Comparison of ENCODE assay signal across 16 cellular contexts in the genomic region with DNA sequence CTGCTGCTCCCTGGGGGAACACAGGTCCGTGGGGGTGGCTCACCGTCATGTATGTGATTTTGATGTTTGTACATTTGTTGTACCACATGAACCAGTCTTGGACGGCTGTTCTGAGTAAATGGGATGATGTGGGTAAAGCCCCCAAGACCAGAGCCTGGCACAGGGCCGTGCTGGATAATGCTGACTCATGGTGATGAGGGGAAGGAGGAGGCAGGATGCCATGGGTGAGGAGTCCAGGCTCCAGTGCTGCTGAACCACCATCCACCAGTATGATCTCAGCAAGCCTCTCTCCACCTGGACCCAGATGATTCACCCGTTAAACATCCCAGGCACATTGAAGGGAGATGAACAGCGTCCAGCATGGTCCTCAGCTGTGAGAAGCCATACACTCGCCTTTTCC. TPM values are rescaled to one million over a fixed set of nuclear protein-coding genes. Genes with fewer than 3 reads are reported as not detected.
A peak's percentile ranks its signal among the peaks of the same experiment; 100 is the strongest.
DNase-seq lines count a peak whose midpoint lies in the region; ATAC-seq and TF ChIP-seq lines count a peak whose summit lies in the region.
"Had no signal": no experiment of that assay in that cellular context is flagged by ENCODE, and none has a peak within 500 bp of the region (broad histone marks: within the 10 kb centered on the region; RNA-seq: fewer than 3 reads in every experiment).

No MANE protein-coding gene starts in this region.

- no peaks in the 10 kb centered on the region for H3K4me1 Mint-ChIP-seq in immature natural killer cell
- H3K4me1 Mint-ChIP-seq: activated CD4-positive, alpha-beta T cell treated with anti-CD3 and anti-CD28 coated beads for 36 hours had no signal

- H4K20me1 ChIP-seq in osteoblast (ENCODE audit: insufficient read depth, low read length): peaks cover 2% of the 10 kb centered on the region

- H3K9me3 Mint-ChIP-seq in immature natural killer cell: peaks cover 2 to 29% (median 12%) of the 10 kb centered on the region in 6 donors

- H3K4me2 ChIP-seq in osteoblast (ENCODE audit: insufficient read depth, low read length): no peak overlapping the region

- no peak overlapping the region for H3K4me3 ChIP-seq in coronary artery
- no peak overlapping the region for H3K4me3 ChIP-seq in osteoblast (ENCODE audit: insufficient read depth, low read length)
- H3K4me3 ChIP-seq in SJCRH30: no peak overlapping the region

- TF ChIP-seq CTCF in coronary artery (IDR thresholded peaks at IDR 0.05) (no peak), osteoblast (IDR thresholded peaks at IDR 0.05; ENCODE audit: extremely low read depth, low read depth, low read length) (no peak)

- no peak overlapping the region for H3K4me3 Mint-ChIP-seq in immature natural killer cell
- H3K4me3 Mint-ChIP-seq: activated CD4-positive, alpha-beta T cell treated with anti-CD3 and anti-CD28 coated beads for 36 hours; activated T-cell treated with anti-CD3 and anti-CD28 coated beads, Interleukin-2, amount 50 U/mL, for 72 hours; naive B cell had no signal

- peaks cover 30% of the 10 kb centered on the region for H3K4me1 ChIP-seq in osteoblast (ENCODE audit: insufficient read depth, low read length)
- peaks cover 17% of the 10 kb centered on the region for H3K4me1 ChIP-seq in SJCRH30

- H3K27ac ChIP-seq in coronary artery (no peak overlapping the region), osteoblast (ENCODE audit: low read depth, low read length) (peak overlapping the region; percentile 67), SJCRH30 (no peak overlapping the region)

- no peaks in the 10 kb centered on the region for H3K27me3 Mint-ChIP-seq in immature natural killer cell (ENCODE audit: low read depth in 3 of 3)
- H3K27me3 Mint-ChIP-seq: naive B cell had no signal

- DNase-seq in ELR (ENCODE audit: low read depth): peak; percentile 96
- DNase-seq in M059J (ENCODE audit: low read depth): peak; percentile 95
- peak; percentile 21 for DNase-seq in coronary artery (ENCODE audit: low spot score)
- peak; percentile 89 for DNase-seq in osteoblast (ENCODE audit: insufficient read length, low spot score, missing footprints)
- no peak for DNase-seq in SJCRH30
- DNase-seq in SIG-M5 treated with dmso at 0.1 percent for 504 hours (lab: John Stamatoyannopoulos, UW; ENCODE audit: unreplicated experiment): no peak
- DNase-seq in immature natural killer cell: no peak
- DNase-seq: activated CD4-positive, alpha-beta T cell treated with anti-CD3 and anti-CD28 coated beads for 36 hours; activated T-cell treated with anti-CD3 and anti-CD28 coated beads, Interleukin-2, amount 50 U/mL, for 72 hours; amniotic stem cell; naive B cell; NCI-H2107; right cardiac atrium; T-helper 1 cell had no signal

- peaks cover 13% of the 10 kb centered on the region for H3K79me2 ChIP-seq in osteoblast (ENCODE audit: insufficient read depth, low read length)

- no peak overlapping the region for H3K27ac Mint-ChIP-seq in immature natural killer cell
- H3K27ac Mint-ChIP-seq: activated CD4-positive, alpha-beta T cell treated with anti-CD3 and anti-CD28 coated beads for 36 hours; activated T-cell treated with anti-CD3 and anti-CD28 coated beads, Interleukin-2, amount 50 U/mL, for 72 hours; naive B cell had no signal

- H3K27me3 ChIP-seq in osteoblast (ENCODE audit: insufficient read depth, low read length) (no peaks in the 10 kb centered on the region), SJCRH30 (no peaks in the 10 kb centered on the region)

- ATAC-seq in esophagus mucosa: no peak
- ATAC-seq: activated CD4-positive, alpha-beta T cell treated with anti-CD3 and anti-CD28 coated beads for 36 hours; activated T-cell treated with anti-CD3 and anti-CD28 coated beads, Interleukin-2, amount 50 U/mL, for 72 hours; left lobe of liver had no signal

- H2AFZ ChIP-seq in osteoblast (ENCODE audit: low read length): no peak overlapping the region

- H3K36me3 ChIP-seq in osteoblast (ENCODE audit: insufficient read depth, low read length): peaks cover 33% of the 10 kb centered on the region
- no peaks in the 10 kb centered on the region for H3K36me3 ChIP-seq in SJCRH30

- H3K36me3 Mint-ChIP-seq in immature natural killer cell: peaks cover 0 to 4% (median 0%) of the 10 kb centered on the region in 3 donors

- peaks cover 6% of the 10 kb centered on the region for H3K9me3 ChIP-seq in osteoblast (ENCODE audit: low read depth, low read length)
- H3K9me3 ChIP-seq in SJCRH30 (replicated peaks): peaks cover 11% of the 10 kb centered on the region; the same call in 1 of the 2 replicates

RNA-seq across cellular contexts. Expression of a gene that starts 9.6 kb away (rescaled TPM):
- 14.2 and 24.2 TPM in 2 replicates for total RNA-seq in M059J (2014; rRNA removed; shearing (Covaris generic))
- 16.3 and 16.5 TPM in 2 replicates for total RNA-seq in osteoblast
- 0.05 TPM in 1 of 2 replicates, not detected in the other for total RNA-seq in SJCRH30 (2014; rRNA removed; shearing (Covaris generic))
- not detected for polyA plus RNA-seq in immature natural killer cell
- 0.16 TPM for total RNA-seq in esophagus mucosa
- total RNA-seq: activated CD4-positive, alpha-beta T cell treated with anti-CD3 and anti-CD28 coated beads for 36 hours; activated T-cell treated with anti-CD3 and anti-CD28 coated beads, Interleukin-2, amount 50 U/mL, for 72 hours had no signal

Comparison
In these comparisons a context has a peak if more than half of its experiments do, and no peak if none do; other contexts are left out.
1. DNase-seq: peak in ELR (single experiment), M059J (single experiment), coronary artery (single experiment) and osteoblast (single experiment); none in SJCRH30 (0 of 2), SIG-M5 treated with dmso at 0.1 percent for 504 hours (single experiment) and immature natural killer cell (0 of 3).
2. RNA of a gene that starts 9.6 kb away (total RNA-seq): 14.2 to 24.2 TPM in M059J and 16.3 to 16.5 TPM in osteoblast; 0.16 TPM in esophagus mucosa (single experiment) and 0.05 TPM in SJCRH30; every median in the first group is over 10 times any median in the second.